ENCODE assay signal across 11 cellular contexts in genomic region chr22:31179345-31179744, GRCh38. TPM values are rescaled to one million over a fixed set of nuclear protein-coding genes. Genes with fewer than 3 reads are reported as not detected.
DNase-seq lines count a peak whose midpoint lies in the region; ATAC-seq and TF ChIP-seq lines count a peak whose summit lies in the region.
"Had no signal": no experiment of that assay in that cellular context is flagged by ENCODE, and none has a peak within 500 bp of the region (broad histone marks: within the 10 kb centered on the region; RNA-seq: fewer than 3 reads in every experiment).

No MANE protein-coding gene starts in this region.

- peak overlapping the region; percentile 49 for H3K4me2 ChIP-seq in GM23248 (ENCODE audit: unreplicated experiment)

- peak; percentile 76 for DNase-seq in GM23248
- DNase-seq in NCI-H446 treated with DMSO at 0.1 percent for 48 hours (lab: John Stamatoyannopoulos, UW): peak; percentile 41
- DNase-seq in esophagus squamous epithelium (lab: John Stamatoyannopoulos, UW): no peak
- peak; percentile 46 to 73 for DNase-seq in gastrocnemius medialis
- no peak for DNase-seq in NCI-H524 (lab: John Stamatoyannopoulos, UW)
- no peak for DNase-seq in CD8-positive, alpha-beta memory T cell
- DNase-seq: activated CD8-positive, alpha-beta memory T cell treated with anti-CD3 and anti-CD28 coated beads, Interleukin-2, amount 50 U/mL, for 48 hours; left cardiac atrium had no signal

- in situ Hi-C loops in GM23248 (cut with MboI) (no loop called here), gastrocnemius medialis (cut with MboI; ENCODE audit: low sequenced_read_pairs in 4 of 4) (no loop called here)

- no peaks in the 10 kb centered on the region for H3K9me3 Mint-ChIP-seq in CD8-positive, alpha-beta memory T cell

- peaks cover 39% of the 10 kb centered on the region for H3F3A ChIP-seq in GM23248 (ENCODE audit: insufficient read depth)

- no peak overlapping the region for H3K9ac ChIP-seq in GM23248

- H3K27ac ChIP-seq in GM23248: peak overlapping the region; percentile 75
- H3K27ac ChIP-seq in esophagus squamous epithelium: peak overlapping the region in 3 of 4 donors; percentile 28 to 55 (median 53)
- peak overlapping the region; percentile 62 to 79 (median 66) for H3K27ac ChIP-seq in gastrocnemius medialis
- no peak overlapping the region for H3K27ac ChIP-seq in CD8-positive, alpha-beta memory T cell (ENCODE audit: low read depth, low read length)
- H3K27ac ChIP-seq: vagina had no signal

- H3K27ac Mint-ChIP-seq in CD8-positive, alpha-beta memory T cell: peak overlapping the region in 1 of 8 donors; percentile 36

- H3K4me1 ChIP-seq in GM23248 (ENCODE audit: insufficient read depth): peaks cover 47% of the 10 kb centered on the region
- H3K4me1 ChIP-seq in esophagus squamous epithelium: peaks cover 16 to 45% (median 21%) of the 10 kb centered on the region in 3 donors
- peaks cover 32 to 40% of the 10 kb centered on the region in 2 donors for H3K4me1 ChIP-seq in gastrocnemius medialis
- H3K4me1 ChIP-seq in CD8-positive, alpha-beta memory T cell (ENCODE audit: insufficient read depth, low read length): no peaks in the 10 kb centered on the region
- H3K4me1 ChIP-seq: HAP-1 had no signal

- intact Hi-C loops in esophagus squamous epithelium (cut with DNase I) (no loop called here), gastrocnemius medialis (cut with DNase I; ENCODE audit: low total_unique reads) (loop anchor here (2.0 kb wide), 1 partner anchor 51 kb away; no protein-coding TSS in a partner anchor)

- H3K79me2 ChIP-seq in GM23248 (ENCODE audit: insufficient read depth): peaks cover 79% of the 10 kb centered on the region

- WGBS in GM23248 (ENCODE audit: low coverage in 1 of 2, low lambda C conversion rate in 2 of 2, missing lambda C conversion rate in 2 of 2), 2 experiments: 35 to 56% methylated on average over 1 of the region's 1 CpG
- WGBS in esophagus squamous epithelium, 2 donors: 20% methylated on average over 1 of the region's 1 CpG

- TF ChIP-seq POLR2A in esophagus squamous epithelium (IDR thresholded peaks at IDR 0.05): no peak
- TF ChIP-seq POLR2A in gastrocnemius medialis (IDR thresholded peaks at IDR 0.05): no peak

- H3K9me2 ChIP-seq in GM23248 (ENCODE audit: insufficient read depth): no peaks in the 10 kb centered on the region

- H3K27me3 ChIP-seq in GM23248 (replicated peaks; ENCODE audit: insufficient read depth) (no peaks in the 10 kb centered on the region), esophagus squamous epithelium (no peaks in the 10 kb centered on the region), gastrocnemius medialis (no peaks in the 10 kb centered on the region)
- no peaks in the 10 kb centered on the region for H3K27me3 ChIP-seq in CD8-positive, alpha-beta memory T cell (ENCODE audit: insufficient read depth, low read length, poor library complexity, severe bottlenecking)
- H3K27me3 ChIP-seq: vagina had no signal

- no peaks in the 10 kb centered on the region for H3K36me3 ChIP-seq in GM23248 (ENCODE audit: low read depth)
- H3K36me3 ChIP-seq in esophagus squamous epithelium: peaks cover 0 to 34% (median 0%) of the 10 kb centered on the region in 3 donors
- peaks cover 0 to 4% of the 10 kb centered on the region in 2 donors for H3K36me3 ChIP-seq in gastrocnemius medialis
- H3K36me3 ChIP-seq in CD8-positive, alpha-beta memory T cell (ENCODE audit: insufficient read depth, low read length): no peaks in the 10 kb centered on the region

- CTCF ChIA-PET in CD8-positive, alpha-beta memory T cell (lab: Charles Lee): no interaction called here

- peaks cover 5 to 52% (median 9%) of the 10 kb centered on the region in 3 donors for H3K36me3 Mint-ChIP-seq in CD8-positive, alpha-beta memory T cell

- no peaks in the 10 kb centered on the region for H3K27me3 Mint-ChIP-seq in CD8-positive, alpha-beta memory T cell

- H3K4me3 ChIP-seq in GM23248 (no peak overlapping the region), esophagus squamous epithelium (no peak overlapping the region), gastrocnemius medialis (no peak overlapping the region)
- H3K4me3 ChIP-seq in CD8-positive, alpha-beta memory T cell (ENCODE audit: low read length): no peak overlapping the region
- H3K4me3 ChIP-seq: HAP-1, vagina had no signal

- H2AFZ ChIP-seq in GM23248: no peak overlapping the region

- ATAC-seq in gastrocnemius medialis: peak; percentile 76 to 84
- no peak for ATAC-seq in HG02763 (IDR thresholded peaks at IDR 0.05; ENCODE audit: unreplicated experiment)

- H4K20me1 ChIP-seq in GM23248 (ENCODE audit: insufficient read depth): no peaks in the 10 kb centered on the region

- POLR2A ChIA-PET in CD8-positive, alpha-beta memory T cell (lab: Charles Lee): no interaction called here

- TF ChIP-seq CTCF in esophagus squamous epithelium (IDR thresholded peaks at IDR 0.05): no peak
- no peak for TF ChIP-seq CTCF in gastrocnemius medialis (IDR thresholded peaks at IDR 0.05 in 4 of 5, conservative IDR thresholded peaks at IDR 0.05 in 1 of 5)

- H3K4me3 Mint-ChIP-seq in CD8-positive, alpha-beta memory T cell: no peak overlapping the region

- H3K9me3 ChIP-seq in GM23248 (ENCODE audit: low read depth) (no peaks in the 10 kb centered on the region), esophagus squamous epithelium (no peaks in the 10 kb centered on the region), gastrocnemius medialis (no peaks in the 10 kb centered on the region)
- no peaks in the 10 kb centered on the region for H3K9me3 ChIP-seq in CD8-positive, alpha-beta memory T cell (ENCODE audit: low read length)
- H3K9me3 ChIP-seq: HAP-1, vagina had no signal

- peaks cover 9 to 37% (median 37%) of the 10 kb centered on the region in 3 donors for H3K4me1 Mint-ChIP-seq in CD8-positive, alpha-beta memory T cell

RNA-seq across cellular contexts. Expression of gene RNF185, which starts 19.4 kb away (rescaled TPM):
- 46.2 and 47.3 TPM in 2 replicates for total RNA-seq in GM23248 (2014; rRNA removed; shearing (Covaris generic))
- polyA plus RNA-seq in GM23248 (2016; fragmentation: Nextera tagmentation; extraction: Ambion mirVana): 49.8 and 52.0 TPM in 2 replicates
- total RNA-seq in esophagus squamous epithelium: 10 to 100 TPM; 20.1 to 34.0 (median 27.5) TPM
- 10 to 100 TPM; 23.8 to 28.1 (median 27.6) TPM for total RNA-seq in gastrocnemius medialis
- total RNA-seq in CD8-positive, alpha-beta memory T cell: 10 to 100 TPM; 28.1 to 30.5 TPM
- polyA plus RNA-seq in CD8-positive, alpha-beta memory T cell: 23.7 TPM

RNA-seq across cellular contexts. Expression of gene LIMK2, which starts 32.8 kb away (rescaled TPM):
- 19.3 and 19.5 TPM in 2 replicates for total RNA-seq in GM23248 (2014; rRNA removed; shearing (Covaris generic))
- 10.7 and 11.1 TPM in 2 replicates for polyA plus RNA-seq in GM23248 (2016; fragmentation: Nextera tagmentation; extraction: Ambion mirVana)
- total RNA-seq in esophagus squamous epithelium (100 to 1,000 TPM in 2 of 4 donors, 10 to 100 TPM in 2; 61.8 to 134 (median 109) TPM), gastrocnemius medialis (10 to 100 TPM in 1 of 4 donors, 1 to 10 TPM in 3; 4.0 to 12.6 (median 7.1) TPM)
- 10 to 100 TPM; 25.1 to 27.7 TPM for total RNA-seq in CD8-positive, alpha-beta memory T cell
- 19.0 TPM for polyA plus RNA-seq in CD8-positive, alpha-beta memory T cell

RNA-seq across cellular contexts. Expression of gene PLA2G3, which starts 39.0 kb away (rescaled TPM):
- not detected in 2 replicates for total RNA-seq in GM23248 (2014; rRNA removed; shearing (Covaris generic))
- not detected in 2 replicates for polyA plus RNA-seq in GM23248 (2016; fragmentation: Nextera tagmentation; extraction: Ambion mirVana)
- total RNA-seq in esophagus squamous epithelium: 10 to 100 TPM in 1 of 4 donors, 1 to 10 TPM in 3; 5.0 to 27.0 (median 7.8) TPM
- not detected for total RNA-seq in gastrocnemius medialis
- total RNA-seq in CD8-positive, alpha-beta memory T cell: not detected
- not detected for polyA plus RNA-seq in CD8-positive, alpha-beta memory T cell
- total RNA-seq: left cardiac atrium had no signal

RNA-seq across cellular contexts. Expression of gene INPP5J, which starts 56.6 kb away (rescaled TPM):
- total RNA-seq in GM23248 (2014; rRNA removed; shearing (Covaris generic)): 0.13 TPM in 1 of 2 replicates, not detected in the other
- polyA plus RNA-seq in GM23248 (2016; fragmentation: Nextera tagmentation; extraction: Ambion mirVana): 0.15 and 0.26 TPM in 2 replicates
- total RNA-seq in esophagus squamous epithelium: 1 to 10 TPM in 2 of 4 donors, under 1 TPM in 2; 0.22 to 2.4 (median 0.84) TPM
- under 1 TPM; 0.15 to 0.33 (median 0.28) TPM for total RNA-seq in gastrocnemius medialis
- total RNA-seq in CD8-positive, alpha-beta memory T cell: under 1 TPM in 1 of 2 experiments, not detected in 1; 0.22 TPM
- not detected for polyA plus RNA-seq in CD8-positive, alpha-beta memory T cell

Comparison
In these comparisons a context has a peak if more than half of its experiments do, and no peak if none do; other contexts are left out.
1. DNase-seq: peak in GM23248 (single experiment), NCI-H446 treated with DMSO at 0.1 percent for 48 hours (single experiment) and gastrocnemius medialis (2 of 2); none in esophagus squamous epithelium (single experiment), NCI-H524 (0 of 2) and CD8-positive, alpha-beta memory T cell (0 of 5).